Comparison of ENCODE assay signal across 17 cellular contexts in genomic region chr17:34616148-34616547, GRCh38. TPM values are rescaled to one million over a fixed set of nuclear protein-coding genes. Genes with fewer than 3 reads are reported as not detected.
A peak's percentile ranks its signal among the peaks of the same experiment; 100 is the strongest.
DNase-seq lines count a peak whose midpoint lies in the region; ATAC-seq and TF ChIP-seq lines count a peak whose summit lies in the region.
"Had no signal": no experiment of that assay in that cellular context is flagged by ENCODE, and none has a peak within 500 bp of the region (broad histone marks: within the 10 kb centered on the region; RNA-seq: fewer than 3 reads in every experiment).

No MANE protein-coding gene starts in this region.

- peaks cover 21% of the 10 kb centered on the region for H3K27me3 Mint-ChIP-seq in glutamatergic neuron (ENCODE audit: unreplicated experiment)

- ATAC-seq in GM18907 (IDR thresholded peaks at IDR 0.05; ENCODE audit: unreplicated experiment) (no peak), HG03457 (IDR thresholded peaks at IDR 0.05; ENCODE audit: unreplicated experiment) (no peak)
- no peak for ATAC-seq in activated naive CD4-positive, alpha-beta T cell treated with anti-CD3 and anti-CD28 coated beads, Interleukin-2, amount 50 U/mL, for 72 hours
- ATAC-seq: left ventricle myocardium superior had no signal

- H3K9me3 Mint-ChIP-seq in glutamatergic neuron (ENCODE audit: unreplicated experiment): peaks cover 30% of the 10 kb centered on the region
- H3K9me3 Mint-ChIP-seq in activated naive CD4-positive, alpha-beta T cell treated with anti-CD3 and anti-CD28 coated beads, Interleukin-2, amount 50 U/mL, for 72 hours: no peaks in the 10 kb centered on the region
- H3K9me3 Mint-ChIP-seq: T-helper 2 cell treated with Interferon-gamma antibody and Interleukin-4, amounts not matched to agents 5 μg/mL and 100 μg/mL, for 36 hours had no signal

- peak overlapping the region; percentile 99 for H3K27ac Mint-ChIP-seq in glutamatergic neuron (ENCODE audit: unreplicated experiment)
- H3K27ac Mint-ChIP-seq in activated naive CD4-positive, alpha-beta T cell treated with anti-CD3 and anti-CD28 coated beads, Interleukin-2, amount 50 U/mL, for 72 hours: no peak overlapping the region
- H3K27ac Mint-ChIP-seq: activated naive CD8-positive, alpha-beta T cell; CD4-positive, alpha-beta memory T cell; naive B cell; T-helper 2 cell treated with Interferon-gamma antibody and Interleukin-4, amounts not matched to agents 5 μg/mL and 100 μg/mL, for 36 hours had no signal

- no peak for TF ChIP-seq CTCF in glutamatergic neuron (IDR thresholded peaks at IDR 0.05; ENCODE audit: partially characterized antibody, unreplicated experiment)

- peak overlapping the region; percentile 88 for H3K4me3 Mint-ChIP-seq in glutamatergic neuron (ENCODE audit: unreplicated experiment)
- H3K4me3 Mint-ChIP-seq: activated naive CD8-positive, alpha-beta T cell; CD4-positive, alpha-beta memory T cell; T-helper 2 cell treated with Interferon-gamma antibody and Interleukin-4, amounts not matched to agents 5 μg/mL and 100 μg/mL, for 36 hours had no signal

- peaks cover 74% of the 10 kb centered on the region for H3K4me1 Mint-ChIP-seq in glutamatergic neuron (ENCODE audit: low read depth, unreplicated experiment)
- H3K4me1 Mint-ChIP-seq: CD4-positive, alpha-beta memory T cell; naive B cell had no signal

- peak; percentile 32 to 38 for DNase-seq in NCI-H187 (lab: John Stamatoyannopoulos, UW)
- DNase-seq in NCI-H187 treated with DMSO at 0.1 percent for 48 hours (lab: John Stamatoyannopoulos, UW): no peak
- DNase-seq in NCI-H2227 (lab: John Stamatoyannopoulos, UW; ENCODE audit: unreplicated experiment): peak; percentile 76
- DNase-seq in glutamatergic neuron: peak; percentile 88
- DNase-seq in pons (ENCODE audit: low spot score): no peak
- DNase-seq in activated naive CD4-positive, alpha-beta T cell treated with anti-CD3 and anti-CD28 coated beads, Interleukin-2, amount 50 U/mL, for 72 hours (ENCODE audit: low spot score in 2 of 2): no peak
- DNase-seq: 8988T; activated CD4-positive, alpha-beta T cell treated with anti-CD3 and anti-CD28 coated beads for 4 hours; CD4-positive, alpha-beta memory T cell; left ventricle myocardium superior; naive B cell; NCI-H774 had no signal

- peaks cover 8% of the 10 kb centered on the region for H3K36me3 Mint-ChIP-seq in glutamatergic neuron (ENCODE audit: unreplicated experiment)
- H3K36me3 Mint-ChIP-seq in activated naive CD4-positive, alpha-beta T cell treated with anti-CD3 and anti-CD28 coated beads, Interleukin-2, amount 50 U/mL, for 72 hours: no peaks in the 10 kb centered on the region
- H3K36me3 Mint-ChIP-seq: activated naive CD8-positive, alpha-beta T cell; CD4-positive, alpha-beta memory T cell; naive B cell had no signal

RNA-seq across cellular contexts. Expression of gene TMEM132E, which starts 36.8 kb away (rescaled TPM):
- total RNA-seq in glutamatergic neuron (ENCODE audit: unreplicated experiment): 93.6 TPM
- not detected for total RNA-seq in activated naive CD4-positive, alpha-beta T cell treated with anti-CD3 and anti-CD28 coated beads, Interleukin-2, amount 50 U/mL, for 72 hours
- total RNA-seq: fibroblast of lung, left ventricle myocardium superior had no signal

Comparison
In these comparisons a context has a peak if more than half of its experiments do, and no peak if none do; other contexts are left out.
1. DNase-seq: peak in NCI-H187 (2 of 2), NCI-H2227 (single experiment) and glutamatergic neuron (single experiment); none in NCI-H187 treated with DMSO at 0.1 percent for 48 hours (single experiment), pons (single experiment) and activated naive CD4-positive, alpha-beta T cell treated with anti-CD3 and anti-CD28 coated beads, Interleukin-2, amount 50 U/mL, for 72 hours (0 of 2).
2. RNA of gene TMEM132E, which starts 36.8 kb away (total RNA-seq): 93.6 TPM in glutamatergic neuron (single experiment); not detected in activated naive CD4-positive, alpha-beta T cell treated with anti-CD3 and anti-CD28 coated beads, Interleukin-2, amount 50 U/mL, for 72 hours; every median in the first group is over 10 times any median in the second.